ENCODE assay signal across 22 cellular contexts in the genomic region with DNA sequence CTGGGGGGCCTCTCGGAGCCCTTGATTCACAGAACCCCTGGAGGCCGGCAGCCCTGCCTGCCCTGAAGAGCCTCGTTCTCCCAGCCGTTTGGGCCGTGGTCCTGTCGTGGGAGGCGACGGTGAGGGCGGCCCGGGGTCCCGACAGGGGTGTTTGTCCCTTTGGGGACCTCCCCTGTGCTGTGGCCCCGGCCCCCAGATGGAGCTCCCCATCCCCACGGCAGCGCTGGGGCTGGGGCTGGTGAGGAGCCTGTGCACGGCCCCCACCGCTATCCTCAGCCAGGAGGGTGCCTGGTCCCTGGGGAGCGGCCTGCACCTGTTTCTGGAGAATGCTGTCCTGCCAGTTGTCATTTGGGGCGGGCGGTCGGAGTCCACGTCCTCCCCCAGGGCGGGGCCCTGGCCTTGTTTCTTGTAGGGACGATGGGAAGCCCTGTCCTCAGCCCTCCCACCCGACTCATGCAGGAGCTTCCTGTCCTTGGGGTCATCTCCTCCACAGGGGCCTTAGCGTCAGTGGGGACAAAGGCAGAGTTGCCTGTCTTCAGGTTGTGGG. TPM values are rescaled to one million over a fixed set of nuclear protein-coding genes. Genes with fewer than 3 reads are reported as not detected.
DNase-seq lines count a peak whose midpoint lies in the region; ATAC-seq and TF ChIP-seq lines count a peak whose summit lies in the region.
"Had no signal": no experiment of that assay in that cellular context is flagged by ENCODE, and none has a peak within 500 bp of the region (broad histone marks: within the 10 kb centered on the region; RNA-seq: fewer than 3 reads in every experiment).

No MANE protein-coding gene starts in this region.

- peak; percentile 24 for ATAC-seq in stimulated activated naive CD8-positive, alpha-beta T cell treated with anti-CD3 and anti-CD28 coated beads, Interleukin-15, amount 100 ng/mL, for 72 hours
- ATAC-seq in stimulated activated naive CD8-positive, alpha-beta T cell treated with anti-CD3 and anti-CD28 coated beads, Interleukin-15, Interleukin-2, amounts not matched to agents 100 U/mL and 50 U/mL, for 24 hours, result no peak
- no peak for ATAC-seq in GM19455 (IDR thresholded peaks at IDR 0.05; ENCODE audit: unreplicated experiment)

- H3K27me3 Mint-ChIP-seq in stimulated activated naive CD8-positive, alpha-beta T cell treated with anti-CD3 and anti-CD28 coated beads, Interleukin-15, amount 100 ng/mL, for 72 hours, result no peaks in the 10 kb centered on the region
- H3K27me3 Mint-ChIP-seq in osteocyte (ENCODE audit: unreplicated experiment), result no peaks in the 10 kb centered on the region
- no peaks in the 10 kb centered on the region for H3K27me3 Mint-ChIP-seq in CD8-positive, alpha-beta memory T cell
- H3K27me3 Mint-ChIP-seq: CD4-positive, CD25-positive, alpha-beta regulatory T cell had no signal

- no peaks in the 10 kb centered on the region for H3K36me3 Mint-ChIP-seq in osteocyte (ENCODE audit: unreplicated experiment)
- H3K36me3 Mint-ChIP-seq in CD8-positive, alpha-beta memory T cell, result peaks cover 0 to 24% (median 0%) of the 10 kb centered on the region in 3 donors
- H3K36me3 Mint-ChIP-seq: CD4-positive, CD25-positive, alpha-beta regulatory T cell had no signal

- H3K9me3 Mint-ChIP-seq in stimulated activated naive CD8-positive, alpha-beta T cell treated with anti-CD3 and anti-CD28 coated beads, Interleukin-15, amount 100 ng/mL, for 72 hours, result no peaks in the 10 kb centered on the region
- H3K9me3 Mint-ChIP-seq in osteocyte (ENCODE audit: unreplicated experiment), result no peaks in the 10 kb centered on the region
- H3K9me3 Mint-ChIP-seq in CD8-positive, alpha-beta memory T cell, result no peaks in the 10 kb centered on the region
- H3K9me3 Mint-ChIP-seq: activated T-helper 1 cell treated with anti-CD3 and anti-CD28 coated beads, Interleukin-12 subunit alpha, Interleukin-12 subunit beta, Interleukin-2, Interleukin-4 antibody, amounts not matched to agents 30 ng/mL and 10 ng/mL and 1 ng/mL, durations not matched to agents 14 hours and 24 hours and 36 hours; CD4-positive, CD25-positive, alpha-beta regulatory T cell; HFFc6 had no signal

- WGBS in esophagus, 2 donors, result 63 to 79% methylated on average over 25 of the region's 25 CpGs

- peaks cover 23% of the 10 kb centered on the region for H3K4me1 Mint-ChIP-seq in stimulated activated naive CD8-positive, alpha-beta T cell treated with anti-CD3 and anti-CD28 coated beads, Interleukin-15, amount 100 ng/mL, for 72 hours
- H3K4me1 Mint-ChIP-seq in osteocyte (ENCODE audit: unreplicated experiment), result peaks cover 39% of the 10 kb centered on the region
- H3K4me1 Mint-ChIP-seq in CD8-positive, alpha-beta memory T cell, result peaks cover 11 to 24% (median 15%) of the 10 kb centered on the region in 3 donors

- POLR2A ChIA-PET in CD8-positive, alpha-beta memory T cell (lab: Charles Lee), result no interaction called here

- peaks cover 0 to 28% of the 10 kb centered on the region in 2 donors for H3K36me3 ChIP-seq in esophagus (ENCODE audit: control insufficient read depth in 2 of 2, insufficient read depth in 2 of 2, low read length in 1 of 2)
- no peaks in the 10 kb centered on the region for H3K36me3 ChIP-seq in CD8-positive, alpha-beta memory T cell (ENCODE audit: insufficient read depth, low read length)
- H3K36me3 ChIP-seq: thyroid gland had no signal

- peak overlapping the region; percentile 26 to 32 for H3K27ac ChIP-seq in esophagus (ENCODE audit: low read depth in 2 of 2, low read length in 1 of 2)
- no peak overlapping the region for H3K27ac ChIP-seq in CD8-positive, alpha-beta memory T cell (ENCODE audit: low read depth, low read length)
- H3K27ac ChIP-seq: thyroid gland had no signal

- peak overlapping the region in 1 of 2 donors; percentile 48 for H3K27ac Mint-ChIP-seq in stimulated activated naive CD8-positive, alpha-beta T cell treated with anti-CD3 and anti-CD28 coated beads, Interleukin-15, amount 100 ng/mL, for 72 hours
- H3K27ac Mint-ChIP-seq in osteocyte (ENCODE audit: unreplicated experiment), result peak overlapping the region; percentile 10
- no peak overlapping the region for H3K27ac Mint-ChIP-seq in CD8-positive, alpha-beta memory T cell
- H3K27ac Mint-ChIP-seq: activated T-helper 1 cell treated with anti-CD3 and anti-CD28 coated beads, Interleukin-12 subunit alpha, Interleukin-12 subunit beta, Interleukin-2, Interleukin-4 antibody, amounts not matched to agents 30 ng/mL and 10 ng/mL and 1 ng/mL, durations not matched to agents 14 hours and 24 hours and 36 hours; CD4-positive, CD25-positive, alpha-beta regulatory T cell; HFFc6 had no signal

- CTCF ChIA-PET in CD8-positive, alpha-beta memory T cell (lab: Charles Lee), result no interaction called here

- no peak for TF ChIP-seq CTCF in osteocyte (IDR thresholded peaks at IDR 0.05)

- H3K4me3 ChIP-seq in esophagus (ENCODE audit: low read depth in 1 of 2, low read length in 2 of 2), result no peak overlapping the region
- no peak overlapping the region for H3K4me3 ChIP-seq in CD8-positive, alpha-beta memory T cell (ENCODE audit: low read length)
- H3K4me3 ChIP-seq: skin epidermis, thyroid gland had no signal

- DNase-seq in stimulated activated naive CD8-positive, alpha-beta T cell treated with anti-CD3 and anti-CD28 coated beads, Interleukin-15, amount 100 ng/mL, for 72 hours, result no peak
- DNase-seq in stimulated activated naive CD8-positive, alpha-beta T cell treated with anti-CD3 and anti-CD28 coated beads, Interleukin-15, Interleukin-2, amounts not matched to agents 100 U/mL and 50 U/mL, for 24 hours, result no peak
- no peak for DNase-seq in osteocyte (ENCODE audit: extremely low spot score, unreplicated experiment)
- no peak for DNase-seq in stimulated activated CD4-positive, alpha-beta T cell treated with anti-CD3 and anti-CD28 coated beads, Interleukin-4, amount 100 ng/mL, for 1 hour
- DNase-seq in CD8-positive, alpha-beta memory T cell, result no peak
- DNase-seq in AG08395 (ENCODE audit: low spot score), result no peak
- DNase-seq: activated CD8-positive, alpha-beta memory T cell treated with anti-CD3 and anti-CD28 coated beads for 24 hours; CD4-positive, CD25-positive, alpha-beta regulatory T cell; DND-41; HFFc6; NCI-H1694 treated with DMSO at 0.1 percent for 48 hours; NCI-H510A; T-helper 9 cell; thyroid gland had no signal

- no peak overlapping the region for H3K4me3 Mint-ChIP-seq in stimulated activated naive CD8-positive, alpha-beta T cell treated with anti-CD3 and anti-CD28 coated beads, Interleukin-15, amount 100 ng/mL, for 72 hours
- H3K4me3 Mint-ChIP-seq in osteocyte (ENCODE audit: unreplicated experiment), result no peak overlapping the region
- H3K4me3 Mint-ChIP-seq in CD8-positive, alpha-beta memory T cell, result no peak overlapping the region
- H3K4me3 Mint-ChIP-seq: activated T-helper 1 cell treated with anti-CD3 and anti-CD28 coated beads, Interleukin-12 subunit alpha, Interleukin-12 subunit beta, Interleukin-2, Interleukin-4 antibody, amounts not matched to agents 30 ng/mL and 10 ng/mL and 1 ng/mL, durations not matched to agents 14 hours and 24 hours and 36 hours; CD4-positive, CD25-positive, alpha-beta regulatory T cell; HFFc6 had no signal

- no peaks in the 10 kb centered on the region for H3K9me3 ChIP-seq in esophagus (ENCODE audit: control insufficient read depth in 2 of 2, insufficient read depth in 1 of 2, low read depth in 1 of 2, low read length in 1 of 2)
- no peaks in the 10 kb centered on the region for H3K9me3 ChIP-seq in CD8-positive, alpha-beta memory T cell (ENCODE audit: low read length)
- H3K9me3 ChIP-seq: thyroid gland had no signal

- peaks cover 15 to 42% of the 10 kb centered on the region in 2 donors for H3K4me1 ChIP-seq in esophagus (ENCODE audit: control insufficient read depth in 2 of 2, insufficient read depth in 2 of 2, low read length in 1 of 2)
- peaks cover 11% of the 10 kb centered on the region for H3K4me1 ChIP-seq in CD8-positive, alpha-beta memory T cell (ENCODE audit: insufficient read depth, low read length)

- no peaks in the 10 kb centered on the region for H3K27me3 ChIP-seq in esophagus (ENCODE audit: control insufficient read depth in 1 of 2, insufficient read depth in 2 of 2, low read length in 2 of 2)
- H3K27me3 ChIP-seq in CD8-positive, alpha-beta memory T cell (ENCODE audit: insufficient read depth, low read length, poor library complexity, severe bottlenecking), result no peaks in the 10 kb centered on the region
- H3K27me3 ChIP-seq: thyroid gland had no signal

RNA-seq across cellular contexts. Expression of a gene that starts 6.7 kb away (rescaled TPM):
- polyA plus RNA-seq in esophagus, result 10 to 100 TPM; 28.4 to 47.6 TPM
- total RNA-seq in osteocyte, result 38.3 and 39.9 TPM in 2 replicates
- 10 to 100 TPM; 91.9 to 98.6 TPM for total RNA-seq in CD8-positive, alpha-beta memory T cell
- 15.5 TPM for polyA plus RNA-seq in CD8-positive, alpha-beta memory T cell

RNA-seq across cellular contexts. Expression of a gene that starts 26.0 kb away (rescaled TPM):
- polyA plus RNA-seq in esophagus, result under 1 TPM; 0.01 to 0.24 TPM
- total RNA-seq in osteocyte, result not detected in 2 replicates
- total RNA-seq in CD8-positive, alpha-beta memory T cell, result not detected
- polyA plus RNA-seq in CD8-positive, alpha-beta memory T cell, result not detected
- total RNA-seq: A673; activated T-helper 1 cell treated with anti-CD3 and anti-CD28 coated beads, Interleukin-12 subunit alpha, Interleukin-12 subunit beta, Interleukin-2, Interleukin-4 antibody, amounts not matched to agents 30 ng/mL and 10 ng/mL and 1 ng/mL, durations not matched to agents 14 hours and 24 hours and 36 hours; bronchial epithelial cell; CD4-positive, CD25-positive, alpha-beta regulatory T cell; fibroblast of lung; HFFc6; thyroid gland had no signal
- polyA plus RNA-seq: CD4-positive, CD25-positive, alpha-beta regulatory T cell; fibroblast of lung; keratinocyte had no signal

RNA-seq across cellular contexts. Expression of a gene that starts 32.6 kb away (rescaled TPM):
- polyA plus RNA-seq in esophagus, result under 1 TPM; 0.11 to 0.16 TPM
- total RNA-seq in osteocyte, result 0.57 and 1.7 TPM in 2 replicates
- total RNA-seq in CD8-positive, alpha-beta memory T cell, result under 1 TPM; 0.55 to 0.59 TPM
- 1.6 TPM for polyA plus RNA-seq in CD8-positive, alpha-beta memory T cell

RNA-seq across cellular contexts. Expression of a gene that starts 35.6 kb away (rescaled TPM):
- polyA plus RNA-seq in esophagus, result 10 to 100 TPM; 22.8 to 40.1 TPM
- 62.0 and 63.6 TPM in 2 replicates for total RNA-seq in osteocyte
- 10 to 100 TPM; 47.4 to 50.1 TPM for total RNA-seq in CD8-positive, alpha-beta memory T cell
- 14.0 TPM for polyA plus RNA-seq in CD8-positive, alpha-beta memory T cell

RNA-seq across cellular contexts. Expression of a gene that starts 55.7 kb away (rescaled TPM):
- 10 to 100 TPM; 18.1 to 42.4 TPM for polyA plus RNA-seq in esophagus
- 17.1 and 20.0 TPM in 2 replicates for total RNA-seq in osteocyte
- total RNA-seq in CD8-positive, alpha-beta memory T cell, result 10 to 100 TPM; 12.3 to 13.3 TPM
- 22.8 TPM for polyA plus RNA-seq in CD8-positive, alpha-beta memory T cell
